ENCODE assay signal across 1 cellular context in the genomic region with DNA sequence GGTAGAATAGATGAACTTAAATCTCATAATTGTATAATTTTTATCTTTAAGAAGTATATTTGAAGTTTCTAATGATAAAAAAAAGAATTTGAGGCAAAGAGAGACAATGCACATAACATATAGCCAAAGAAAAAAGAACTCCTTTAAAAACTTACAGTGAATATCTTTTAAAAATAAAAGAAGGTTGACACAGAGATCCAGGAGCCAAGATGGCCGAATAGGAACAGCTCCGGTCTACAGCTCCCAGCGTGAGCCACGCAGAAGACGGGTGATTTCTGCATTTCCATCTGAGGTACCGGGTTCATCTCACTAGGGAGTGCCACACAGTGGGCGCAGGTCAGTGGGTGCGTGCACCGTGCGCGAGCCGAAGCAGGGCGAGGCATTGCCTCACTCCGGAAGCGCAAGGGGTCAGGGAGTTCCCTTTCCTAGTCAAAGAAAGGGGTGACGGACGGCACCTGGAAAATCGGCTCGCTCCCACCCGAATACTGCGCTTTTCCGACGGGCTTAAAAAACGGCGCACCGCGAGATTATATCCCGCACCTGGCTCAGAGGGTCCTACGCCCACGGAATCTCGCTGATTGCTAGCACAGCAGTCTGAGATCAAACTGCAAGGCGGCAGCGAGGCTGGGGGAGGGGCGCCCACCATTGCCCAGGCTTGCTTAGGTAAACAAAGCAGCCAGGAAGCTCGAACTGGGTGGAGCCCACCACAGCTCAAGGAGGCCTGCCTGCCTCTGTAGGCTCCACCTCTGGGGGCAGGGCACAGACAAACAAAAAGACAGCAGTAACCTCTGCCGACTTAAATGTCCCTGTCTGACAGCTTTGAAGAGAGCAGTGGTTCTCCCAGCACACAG.
TF ChIP-seq lines count a peak whose summit lies in the region.

No MANE protein-coding gene starts in this region.

TF ChIP-seq in K562, 482 proteins besides CTCF, POLR2A, EP300 and RAD21 (continued from another document):
- TF ChIP-seq, protein P1, sequence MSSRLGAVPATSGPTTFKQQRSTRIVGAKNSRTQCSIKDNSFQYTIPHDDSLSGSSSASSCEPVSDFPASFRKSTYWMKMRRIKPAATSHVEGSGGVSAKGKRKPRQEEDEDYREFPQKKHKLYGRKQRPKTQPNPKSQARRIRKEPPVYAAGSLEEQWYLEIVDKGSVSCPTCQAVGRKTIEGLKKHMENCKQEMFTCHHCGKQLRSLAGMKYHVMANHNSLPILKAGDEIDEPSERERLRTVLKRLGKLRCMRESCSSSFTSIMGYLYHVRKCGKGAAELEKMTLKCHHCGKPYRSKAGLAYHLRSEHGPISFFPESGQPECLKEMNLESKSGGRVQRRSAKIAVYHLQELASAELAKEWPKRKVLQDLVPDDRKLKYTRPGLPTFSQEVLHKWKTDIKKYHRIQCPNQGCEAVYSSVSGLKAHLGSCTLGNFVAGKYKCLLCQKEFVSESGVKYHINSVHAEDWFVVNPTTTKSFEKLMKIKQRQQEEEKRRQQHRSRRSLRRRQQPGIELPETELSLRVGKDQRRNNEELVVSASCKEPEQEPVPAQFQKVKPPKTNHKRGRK (tag; IDR thresholded peaks at IDR 0.05) = peak; percentile 39; the same call in 1 of the 2 replicates
- TF ChIP-seq NFRKB (IDR thresholded peaks at IDR 0.05; ENCODE audit: low read depth) (peak; percentile 89), TAF7 (tag; IDR thresholded peaks at IDR 0.05) (peak; percentile 53; the same call in 1 of the 2 replicates), POLR2H (tag; IDR thresholded peaks at IDR 0.05; ENCODE audit: low read depth) (0 out of 2 replicates have a peak, but pooled peaks have one; percentile 29), ETV5 (CRISPR knock-in tag; IDR thresholded peaks at IDR 0.05; ENCODE audit: low read depth) (0 out of 2 replicates have a peak, but pooled peaks have one; percentile 30), EP400 (IDR thresholded peaks at IDR 0.05) (peak; percentile 39), SUPT5H (IDR thresholded peaks at IDR 0.05) (peak; percentile 38; the same call in 1 of the 2 replicates), FOXK2 (conservative IDR thresholded peaks at IDR 0.05 in 1 of 2, IDR thresholded peaks at IDR 0.05 in 1 of 2; ENCODE audit: low read depth in 2 of 2) (peak in 1 of 2 experiments; percentile 58; a peak in 2 of 4 replicates), TAF9B (IDR thresholded peaks at IDR 0.05; ENCODE audit: partially characterized antibody) (peak; percentile 32)
- TF ChIP-seq, protein P2, sequence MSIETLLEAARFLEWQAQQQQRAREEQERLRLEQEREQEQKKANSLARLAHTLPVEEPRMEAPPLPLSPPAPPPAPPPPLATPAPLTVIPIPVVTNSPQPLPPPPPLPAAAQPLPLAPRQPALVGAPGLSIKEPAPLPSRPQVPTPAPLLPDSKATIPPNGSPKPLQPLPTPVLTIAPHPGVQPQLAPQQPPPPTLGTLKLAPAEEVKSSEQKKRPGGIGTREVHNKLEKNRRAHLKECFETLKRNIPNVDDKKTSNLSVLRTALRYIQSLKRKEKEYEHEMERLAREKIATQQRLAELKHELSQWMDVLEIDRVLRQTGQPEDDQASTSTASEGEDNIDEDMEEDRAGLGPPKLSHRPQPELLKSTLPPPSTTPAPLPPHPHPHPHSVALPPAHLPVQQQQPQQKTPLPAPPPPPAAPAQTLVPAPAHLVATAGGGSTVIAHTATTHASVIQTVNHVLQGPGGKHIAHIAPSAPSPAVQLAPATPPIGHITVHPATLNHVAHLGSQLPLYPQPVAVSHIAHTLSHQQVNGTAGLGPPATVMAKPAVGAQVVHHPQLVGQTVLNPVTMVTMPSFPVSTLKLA (conservative IDR thresholded peaks at IDR 0.05) = peak in 1 of 2 experiments; percentile 24; a peak in 1 of 4 replicates
